1 cellular context compared by ENCODE assay signal in genomic region chr19:40803170-40803856, GRCh38.
TF ChIP-seq lines count a peak whose summit lies in the region.

No MANE protein-coding gene starts in this region.

TF ChIP-seq in H1, 55 proteins besides CTCF, POLR2A, EP300 and RAD21:
- no peak for TF ChIP-seq CTBP2 (IDR thresholded peaks at IDR 0.05; ENCODE audit: borderline replicate concordance, insufficient read depth, insufficient read length, low read length)
- TF ChIP-seq BRCA1 (IDR thresholded peaks at IDR 0.05; ENCODE audit: low read depth, low read length), result no peak
- TF ChIP-seq ZNF274 (IDR thresholded peaks at IDR 0.05; ENCODE audit: borderline replicate concordance, extremely low read depth, low read length), result no peak
- no peak; the same call in 1 of the 2 replicates for TF ChIP-seq POLR2AphosphoS5 (IDR thresholded peaks at IDR 0.05; ENCODE audit: low read depth, low read length)
- TF ChIP-seq ASH2L (IDR thresholded peaks at IDR 0.05; ENCODE audit: low read length), result no peak
- TF ChIP-seq TEAD4 (IDR thresholded peaks at IDR 0.05; ENCODE audit: low read depth, low read length), result no peak
- no peak for TF ChIP-seq TAF1 (IDR thresholded peaks at IDR 0.05; ENCODE audit: low read depth, low read length)
- TF ChIP-seq RFX5 (IDR thresholded peaks at IDR 0.05; ENCODE audit: borderline replicate concordance, low read depth, low read length), result no peak
- no peak for TF ChIP-seq TBP (IDR thresholded peaks at IDR 0.05; ENCODE audit: low read depth, low read length)
- TF ChIP-seq GTF2F1 (IDR thresholded peaks at IDR 0.05; ENCODE audit: borderline replicate concordance, low read depth, low read length), result no peak
- TF ChIP-seq GABPA (IDR thresholded peaks at IDR 0.05; ENCODE audit: borderline replicate concordance, insufficient read depth, low read length), result no peak
- TF ChIP-seq CBX8 (IDR thresholded peaks at IDR 0.05; ENCODE audit: borderline replicate concordance, low read depth, low read length), result no peak
- no peak for TF ChIP-seq E2F6 (IDR thresholded peaks at IDR 0.05)
- TF ChIP-seq TCF12 (IDR thresholded peaks at IDR 0.05; ENCODE audit: low read depth, low read length), result no peak
- TF ChIP-seq CBX5 (IDR thresholded peaks at IDR 0.05; ENCODE audit: low read depth, low read length), result no peak
- no peak for TF ChIP-seq FOSL1 (IDR thresholded peaks at IDR 0.05; ENCODE audit: insufficient read depth, low read depth, low read length)
- TF ChIP-seq KDM5A (IDR thresholded peaks at IDR 0.05; ENCODE audit: low read length), result no peak
- TF ChIP-seq CHD7 (IDR thresholded peaks at IDR 0.05; ENCODE audit: insufficient replicate concordance, low read length), result no peak
- TF ChIP-seq USF2 (IDR thresholded peaks at IDR 0.05; ENCODE audit: low read length), result no peak
- no peak for TF ChIP-seq PHF8 (conservative IDR thresholded peaks at IDR 0.05; ENCODE audit: low read depth, low read length)
TF ChIP-seq in H1: peak in this region for 0.
